ENCODE assay signal across 1 cellular context in the genomic region with DNA sequence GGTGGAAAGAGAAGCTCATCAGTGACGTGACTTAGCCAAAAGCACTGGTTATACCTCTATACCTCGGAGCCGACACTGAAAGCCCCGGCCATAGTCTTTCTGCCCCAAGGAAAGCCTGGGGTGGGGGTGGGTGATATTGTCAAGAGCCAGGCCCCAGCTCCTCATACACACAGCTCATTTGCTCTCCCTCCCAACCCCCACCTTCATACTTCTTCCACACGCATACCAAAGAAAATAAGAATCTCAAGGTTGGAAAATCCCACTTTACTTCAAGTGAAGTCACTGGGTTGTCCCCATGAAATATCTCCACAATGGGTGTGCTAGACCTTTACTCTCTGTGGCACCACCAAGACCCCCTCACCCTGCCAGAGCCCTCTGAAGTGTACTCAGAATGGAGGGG.
TF ChIP-seq lines count a peak whose summit lies in the region.

No MANE protein-coding gene starts in this region.

TF ChIP-seq in GM23338, 12 proteins besides CTCF, POLR2A, EP300 and RAD21 (continued from another document):
- TF ChIP-seq, protein P1, sequence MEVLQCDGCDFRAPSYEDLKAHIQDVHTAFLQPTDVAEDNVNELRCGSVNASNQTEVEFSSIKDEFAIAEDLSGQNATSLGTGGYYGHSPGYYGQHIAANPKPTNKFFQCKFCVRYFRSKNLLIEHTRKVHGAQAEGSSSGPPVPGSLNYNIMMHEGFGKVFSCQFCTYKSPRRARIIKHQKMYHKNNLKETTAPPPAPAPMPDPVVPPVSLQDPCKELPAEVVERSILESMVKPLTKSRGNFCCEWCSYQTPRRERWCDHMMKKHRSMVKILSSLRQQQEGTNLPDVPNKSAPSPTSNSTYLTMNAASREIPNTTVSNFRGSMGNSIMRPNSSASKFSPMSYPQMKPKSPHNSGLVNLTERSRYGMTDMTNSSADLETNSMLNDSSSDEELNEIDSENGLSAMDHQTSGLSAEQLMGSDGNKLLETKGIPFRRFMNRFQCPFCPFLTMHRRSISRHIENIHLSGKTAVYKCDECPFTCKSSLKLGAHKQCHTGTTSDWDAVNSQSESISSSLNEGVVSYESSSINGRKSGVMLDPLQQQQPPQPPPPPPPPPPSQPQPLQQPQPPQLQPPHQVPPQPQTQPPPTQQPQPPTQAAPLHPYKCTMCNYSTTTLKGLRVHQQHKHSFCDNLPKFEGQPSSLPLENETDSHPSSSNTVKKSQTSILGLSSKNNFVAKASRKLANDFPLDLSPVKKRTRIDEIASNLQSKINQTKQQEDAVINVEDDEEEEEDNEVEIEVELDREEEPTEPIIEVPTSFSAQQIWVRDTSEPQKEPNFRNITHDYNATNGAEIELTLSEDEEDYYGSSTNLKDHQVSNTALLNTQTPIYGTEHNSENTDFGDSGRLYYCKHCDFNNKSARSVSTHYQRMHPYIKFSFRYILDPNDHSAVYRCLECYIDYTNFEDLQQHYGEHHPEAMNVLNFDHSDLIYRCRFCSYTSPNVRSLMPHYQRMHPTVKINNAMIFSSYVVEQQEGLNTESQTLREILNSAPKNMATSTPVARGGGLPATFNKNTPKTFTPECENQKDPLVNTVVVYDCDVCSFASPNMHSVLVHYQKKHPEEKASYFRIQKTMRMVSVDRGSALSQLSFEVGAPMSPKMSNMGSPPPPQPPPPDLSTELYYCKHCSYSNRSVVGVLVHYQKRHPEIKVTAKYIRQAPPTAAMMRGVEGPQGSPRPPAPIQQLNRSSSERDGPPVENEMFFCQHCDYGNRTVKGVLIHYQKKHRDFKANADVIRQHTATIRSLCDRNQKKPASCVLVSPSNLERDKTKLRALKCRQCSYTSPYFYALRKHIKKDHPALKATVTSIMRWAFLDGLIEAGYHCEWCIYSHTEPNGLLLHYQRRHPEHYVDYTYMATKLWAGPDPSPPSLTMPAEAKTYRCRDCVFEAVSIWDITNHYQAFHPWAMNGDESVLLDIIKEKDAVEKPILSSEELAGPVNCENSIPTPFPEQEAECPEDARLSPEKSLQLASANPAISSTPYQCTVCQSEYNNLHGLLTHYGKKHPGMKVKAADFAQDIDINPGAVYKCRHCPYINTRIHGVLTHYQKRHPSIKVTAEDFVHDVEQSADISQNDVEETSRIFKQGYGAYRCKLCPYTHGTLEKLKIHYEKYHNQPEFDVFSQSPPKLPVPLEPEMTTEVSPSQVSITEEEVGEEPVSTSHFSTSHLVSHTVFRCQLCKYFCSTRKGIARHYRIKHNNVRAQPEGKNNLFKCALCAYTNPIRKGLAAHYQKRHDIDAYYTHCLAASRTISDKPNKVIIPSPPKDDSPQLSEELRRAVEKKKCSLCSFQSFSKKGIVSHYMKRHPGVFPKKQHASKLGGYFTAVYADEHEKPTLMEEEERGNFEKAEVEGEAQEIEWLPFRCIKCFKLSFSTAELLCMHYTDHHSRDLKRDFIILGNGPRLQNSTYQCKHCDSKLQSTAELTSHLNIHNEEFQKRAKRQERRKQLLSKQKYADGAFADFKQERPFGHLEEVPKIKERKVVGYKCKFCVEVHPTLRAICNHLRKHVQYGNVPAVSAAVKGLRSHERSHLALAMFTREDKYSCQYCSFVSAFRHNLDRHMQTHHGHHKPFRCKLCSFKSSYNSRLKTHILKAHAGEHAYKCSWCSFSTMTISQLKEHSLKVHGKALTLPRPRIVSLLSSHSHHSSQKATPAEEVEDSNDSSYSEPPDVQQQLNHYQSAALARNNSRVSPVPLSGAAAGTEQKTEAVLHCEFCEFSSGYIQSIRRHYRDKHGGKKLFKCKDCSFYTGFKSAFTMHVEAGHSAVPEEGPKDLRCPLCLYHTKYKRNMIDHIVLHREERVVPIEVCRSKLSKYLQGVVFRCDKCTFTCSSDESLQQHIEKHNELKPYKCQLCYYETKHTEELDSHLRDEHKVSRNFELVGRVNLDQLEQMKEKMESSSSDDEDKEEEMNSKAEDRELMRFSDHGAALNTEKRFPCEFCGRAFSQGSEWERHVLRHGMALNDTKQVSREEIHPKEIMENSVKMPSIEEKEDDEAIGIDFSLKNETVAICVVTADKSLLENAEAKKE (CRISPR knock-in tag; IDR thresholded peaks at IDR 0.05): no peak
- TF ChIP-seq EZH2 (IDR thresholded peaks at IDR 0.05; ENCODE audit: low read depth, unreplicated experiment): no peak
- no peak for TF ChIP-seq JUNB (IDR thresholded peaks at IDR 0.05; ENCODE audit: unreplicated experiment)
- no peak for TF ChIP-seq NANOG (IDR thresholded peaks at IDR 0.05; ENCODE audit: borderline replicate concordance)
- TF ChIP-seq ZNF331 (CRISPR knock-in tag; IDR thresholded peaks at IDR 0.05; ENCODE audit: low read depth): no peak
- no peak for TF ChIP-seq CREB1 (CRISPR knock-in tag; IDR thresholded peaks at IDR 0.05; ENCODE audit: low read depth)
- TF ChIP-seq, protein P2, sequence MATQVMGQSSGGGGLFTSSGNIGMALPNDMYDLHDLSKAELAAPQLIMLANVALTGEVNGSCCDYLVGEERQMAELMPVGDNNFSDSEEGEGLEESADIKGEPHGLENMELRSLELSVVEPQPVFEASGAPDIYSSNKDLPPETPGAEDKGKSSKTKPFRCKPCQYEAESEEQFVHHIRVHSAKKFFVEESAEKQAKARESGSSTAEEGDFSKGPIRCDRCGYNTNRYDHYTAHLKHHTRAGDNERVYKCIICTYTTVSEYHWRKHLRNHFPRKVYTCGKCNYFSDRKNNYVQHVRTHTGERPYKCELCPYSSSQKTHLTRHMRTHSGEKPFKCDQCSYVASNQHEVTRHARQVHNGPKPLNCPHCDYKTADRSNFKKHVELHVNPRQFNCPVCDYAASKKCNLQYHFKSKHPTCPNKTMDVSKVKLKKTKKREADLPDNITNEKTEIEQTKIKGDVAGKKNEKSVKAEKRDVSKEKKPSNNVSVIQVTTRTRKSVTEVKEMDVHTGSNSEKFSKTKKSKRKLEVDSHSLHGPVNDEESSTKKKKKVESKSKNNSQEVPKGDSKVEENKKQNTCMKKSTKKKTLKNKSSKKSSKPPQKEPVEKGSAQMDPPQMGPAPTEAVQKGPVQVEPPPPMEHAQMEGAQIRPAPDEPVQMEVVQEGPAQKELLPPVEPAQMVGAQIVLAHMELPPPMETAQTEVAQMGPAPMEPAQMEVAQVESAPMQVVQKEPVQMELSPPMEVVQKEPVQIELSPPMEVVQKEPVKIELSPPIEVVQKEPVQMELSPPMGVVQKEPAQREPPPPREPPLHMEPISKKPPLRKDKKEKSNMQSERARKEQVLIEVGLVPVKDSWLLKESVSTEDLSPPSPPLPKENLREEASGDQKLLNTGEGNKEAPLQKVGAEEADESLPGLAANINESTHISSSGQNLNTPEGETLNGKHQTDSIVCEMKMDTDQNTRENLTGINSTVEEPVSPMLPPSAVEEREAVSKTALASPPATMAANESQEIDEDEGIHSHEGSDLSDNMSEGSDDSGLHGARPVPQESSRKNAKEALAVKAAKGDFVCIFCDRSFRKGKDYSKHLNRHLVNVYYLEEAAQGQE (IDR thresholded peaks at IDR 0.05; ENCODE audit: unreplicated experiment): no peak
- TF ChIP-seq ZNF114 (CRISPR knock-in tag; IDR thresholded peaks at IDR 0.05): no peak
